ENCODE assay signal across 8 cellular contexts in the genomic region with DNA sequence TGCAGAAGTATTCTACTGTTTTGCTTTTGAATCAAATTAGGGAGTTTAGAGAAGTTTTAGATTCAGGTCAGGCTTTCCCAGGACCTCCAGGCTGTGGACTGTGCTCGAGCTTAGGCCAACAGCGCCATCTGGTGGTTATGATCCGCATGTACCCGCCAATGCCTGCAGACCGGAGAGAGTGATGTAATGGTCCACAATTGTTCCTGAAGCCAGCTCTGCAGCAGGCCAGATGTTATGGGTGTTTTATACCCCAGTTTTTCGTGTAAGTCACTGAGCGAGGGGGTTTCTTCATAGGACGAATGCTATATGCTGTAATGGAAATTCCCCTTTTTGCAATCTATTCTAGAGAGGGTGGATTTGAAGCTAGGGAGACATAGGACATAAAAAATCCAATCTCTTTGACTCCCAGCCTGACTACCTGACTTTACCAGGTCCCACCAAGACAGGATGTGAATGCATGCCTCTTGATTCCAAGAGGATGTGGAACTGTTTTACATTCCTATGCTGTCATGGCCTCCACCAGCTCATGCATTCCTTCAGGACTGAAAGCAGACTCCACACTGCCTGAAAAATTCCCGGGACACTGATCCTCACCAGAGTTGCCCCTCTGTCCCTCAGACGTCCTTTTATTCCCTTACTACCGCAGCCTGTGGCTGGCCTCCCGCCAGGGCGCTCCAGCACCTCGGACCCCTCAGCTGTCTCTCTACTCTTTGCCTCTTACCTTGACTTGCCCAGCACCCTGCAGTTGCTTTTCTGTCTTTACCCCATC. TPM values are rescaled to one million over a fixed set of nuclear protein-coding genes. Genes with fewer than 3 reads are reported as not detected.
A peak's percentile ranks its signal among the peaks of the same experiment; 100 is the strongest.
DNase-seq lines count a peak whose midpoint lies in the region; ATAC-seq and TF ChIP-seq lines count a peak whose summit lies in the region.

No MANE protein-coding gene starts in this region.

- H3K36me3 ChIP-seq in PC-9 (ENCODE audit: low read depth) = no peaks in the 10 kb centered on the region

- H3K4me3 Mint-ChIP-seq in activated T-helper 1 cell treated with anti-CD3 and anti-CD28 coated beads, Interleukin-12 subunit alpha, Interleukin-12 subunit beta, Interleukin-2, Interleukin-4 antibody, amounts not matched to agents 30 ng/mL and 10 ng/mL and 1 ng/mL, durations not matched to agents 14 hours and 24 hours and 36 hours = peak overlapping the region; percentile 56
- H3K4me3 Mint-ChIP-seq in natural killer cell treated with Interleukin-12 subunit alpha and Interleukin-12 subunit beta and Interleukin-15 and Interleukin-18, amount 100 ng/mL, for 72 hours = peak overlapping the region; percentile 73

- intact Hi-C loops in PC-9 (cut with micrococcal nuclease; ENCODE audit: unreplicated experiment) = loop anchor here (1.0 to 10.0 kb wide), 5 partner anchors 490 to 1404 kb away; no protein-coding TSS in a partner anchor
- intact Hi-C loops in activated T-helper 1 cell treated with anti-CD3 and anti-CD28 coated beads, Interleukin-12 subunit alpha, Interleukin-12 subunit beta, Interleukin-2, Interleukin-4 antibody, amounts not matched to agents 30 ng/mL and 10 ng/mL and 1 ng/mL, durations not matched to agents 14 hours and 24 hours and 36 hours (cut with micrococcal nuclease) = loop anchor here (1.0 to 10.0 kb wide), 8 partner anchors 32 to 1404 kb away; partner anchors contain the start of gene NRN1

- peak overlapping the region; percentile 0; the same call in 1 of the 2 replicates for H3K4me3 ChIP-seq in PC-9
- peak overlapping the region; percentile 45 for H3K4me3 ChIP-seq in fibroblast of the aortic adventitia (ENCODE audit: low read depth, low read length)

- no peak overlapping the region for H2AFZ ChIP-seq in PC-9

- TF ChIP-seq CTCF in PC-9 (conservative IDR thresholded peaks at IDR 0.05) (peak; percentile 88), fibroblast of the aortic adventitia (IDR thresholded peaks at IDR 0.05; ENCODE audit: insufficient read depth, low read length) (peak; percentile 88)

- H3K4me1 Mint-ChIP-seq in activated T-helper 1 cell treated with anti-CD3 and anti-CD28 coated beads, Interleukin-12 subunit alpha, Interleukin-12 subunit beta, Interleukin-2, Interleukin-4 antibody, amounts not matched to agents 30 ng/mL and 10 ng/mL and 1 ng/mL, durations not matched to agents 14 hours and 24 hours and 36 hours (ENCODE audit: low read depth) = peaks cover 18% of the 10 kb centered on the region
- peaks cover 0 to 6% of the 10 kb centered on the region in 2 donors for H3K4me1 Mint-ChIP-seq in natural killer cell treated with Interleukin-12 subunit alpha and Interleukin-12 subunit beta and Interleukin-15 and Interleukin-18, amount 100 ng/mL, for 72 hours (ENCODE audit: low read depth in 2 of 2)

- no peaks in the 10 kb centered on the region for H3K9me3 ChIP-seq in PC-9 (ENCODE audit: insufficient read depth, low read depth)

- peak overlapping the region; percentile 56 for H3K4me2 ChIP-seq in PC-9

- POLR2A ChIA-PET in PC-9 (lab: Charles Lee; ENCODE audit: unreplicated experiment) = no interaction called here

- H3K27me3 ChIP-seq in PC-9 (ENCODE audit: insufficient read depth, low read depth) = peaks cover 13% of the 10 kb centered on the region

- BruUV-seq in PC-9 (replicated peaks; lab: Mats Ljungman, UMichigan) = no TSS peak

- CTCF ChIA-PET in PC-9 (lab: Charles Lee) = interaction anchor here (0.5 to 0.7 kb wide), 3 partner anchors 1104 to 1145 kb away, joined by 3 read pairs; no protein-coding TSS in a partner anchor

- H4K20me1 ChIP-seq in PC-9 (ENCODE audit: insufficient read depth) = no peaks in the 10 kb centered on the region

- no peaks in the 10 kb centered on the region for H3K9me3 Mint-ChIP-seq in activated T-helper 1 cell treated with anti-CD3 and anti-CD28 coated beads, Interleukin-12 subunit alpha, Interleukin-12 subunit beta, Interleukin-2, Interleukin-4 antibody, amounts not matched to agents 30 ng/mL and 10 ng/mL and 1 ng/mL, durations not matched to agents 14 hours and 24 hours and 36 hours
- no peaks in the 10 kb centered on the region for H3K9me3 Mint-ChIP-seq in natural killer cell treated with Interleukin-12 subunit alpha and Interleukin-12 subunit beta and Interleukin-15 and Interleukin-18, amount 100 ng/mL, for 72 hours

- peaks cover 64% of the 10 kb centered on the region for H3K27me3 Mint-ChIP-seq in activated T-helper 1 cell treated with anti-CD3 and anti-CD28 coated beads, Interleukin-12 subunit alpha, Interleukin-12 subunit beta, Interleukin-2, Interleukin-4 antibody, amounts not matched to agents 30 ng/mL and 10 ng/mL and 1 ng/mL, durations not matched to agents 14 hours and 24 hours and 36 hours (ENCODE audit: insufficient read depth)
- H3K27me3 Mint-ChIP-seq in natural killer cell treated with Interleukin-12 subunit alpha and Interleukin-12 subunit beta and Interleukin-15 and Interleukin-18, amount 100 ng/mL, for 72 hours = peaks cover 28 to 41% of the 10 kb centered on the region in 2 donors

- H3K79me2 ChIP-seq in PC-9 (ENCODE audit: low read depth) = no peaks in the 10 kb centered on the region

- no peaks in the 10 kb centered on the region for H3F3A ChIP-seq in PC-9 (ENCODE audit: insufficient read depth, low read depth)

- DNase-seq in DMS153 (lab: John Stamatoyannopoulos, UW) (peak; percentile 27), HUDEP-2 (lab: John Stamatoyannopoulos, UW; ENCODE audit: unreplicated experiment in 76 of 76) (peak in 68 of 76 experiments; percentile 10 to 90 (median 70)), PC-9 (peak; percentile 42 to 83), fibroblast of the aortic adventitia (ENCODE audit: low read depth) (peak; percentile 86)
- DNase-seq in activated T-helper 1 cell treated with anti-CD3 and anti-CD28 coated beads, Interleukin-12 subunit alpha, Interleukin-12 subunit beta, Interleukin-2, Interleukin-4 antibody, amounts not matched to agents 30 ng/mL and 10 ng/mL and 1 ng/mL, durations not matched to agents 14 hours and 24 hours and 36 hours (ENCODE audit: low spot score) = peak; percentile 74
- DNase-seq in natural killer cell treated with Interleukin-12 subunit alpha and Interleukin-12 subunit beta and Interleukin-15 and Interleukin-18, amount 100 ng/mL, for 72 hours (ENCODE audit: low spot score) = peak; percentile 81
- peak; percentile 72 for DNase-seq in stimulated activated naive CD4-positive, alpha-beta T cell treated with Interleukin-2 at 50 U/mL for 16 hours (lab: John Stamatoyannopoulos, UW)

- no peak overlapping the region for H3K27ac ChIP-seq in PC-9

- H3K4me1 ChIP-seq in PC-9 (replicated peaks; ENCODE audit: insufficient read depth) = no peaks in the 10 kb centered on the region

- peak; percentile 78 for ATAC-seq in GM21390 (IDR thresholded peaks at IDR 0.05; ENCODE audit: unreplicated experiment)
- ATAC-seq in natural killer cell treated with Interleukin-12 subunit alpha and Interleukin-12 subunit beta and Interleukin-15 and Interleukin-18, amount 100 ng/mL, for 72 hours = peak; percentile 88 to 92

- peak overlapping the region; percentile 40 for H3K27ac Mint-ChIP-seq in activated T-helper 1 cell treated with anti-CD3 and anti-CD28 coated beads, Interleukin-12 subunit alpha, Interleukin-12 subunit beta, Interleukin-2, Interleukin-4 antibody, amounts not matched to agents 30 ng/mL and 10 ng/mL and 1 ng/mL, durations not matched to agents 14 hours and 24 hours and 36 hours
- no peak overlapping the region for H3K27ac Mint-ChIP-seq in natural killer cell treated with Interleukin-12 subunit alpha and Interleukin-12 subunit beta and Interleukin-15 and Interleukin-18, amount 100 ng/mL, for 72 hours

- H3K36me3 Mint-ChIP-seq in activated T-helper 1 cell treated with anti-CD3 and anti-CD28 coated beads, Interleukin-12 subunit alpha, Interleukin-12 subunit beta, Interleukin-2, Interleukin-4 antibody, amounts not matched to agents 30 ng/mL and 10 ng/mL and 1 ng/mL, durations not matched to agents 14 hours and 24 hours and 36 hours (ENCODE audit: low read depth) = no peaks in the 10 kb centered on the region
- H3K36me3 Mint-ChIP-seq in natural killer cell treated with Interleukin-12 subunit alpha and Interleukin-12 subunit beta and Interleukin-15 and Interleukin-18, amount 100 ng/mL, for 72 hours = no peaks in the 10 kb centered on the region

- H3K9me2 ChIP-seq in PC-9 (ENCODE audit: insufficient read depth) = no peaks in the 10 kb centered on the region

RNA-seq across cellular contexts. Expression of gene LY86, which starts 41.2 kb away (rescaled TPM):
- total RNA-seq in PC-9 (2021) = not detected in 2 replicates
- 1.1 and 1.2 TPM in 2 replicates for total RNA-seq in activated T-helper 1 cell treated with anti-CD3 and anti-CD28 coated beads, Interleukin-12 subunit alpha, Interleukin-12 subunit beta, Interleukin-2, Interleukin-4 antibody, amounts not matched to agents 30 ng/mL and 10 ng/mL and 1 ng/mL, durations not matched to agents 14 hours and 24 hours and 36 hours
- total RNA-seq in fibroblast of the aortic adventitia (ENCODE audit: low replicate concordance) = not detected in 2 replicates
- under 1 TPM in 1 of 2 donors, not detected in 1; 0.61 TPM for total RNA-seq in natural killer cell treated with Interleukin-12 subunit alpha and Interleukin-12 subunit beta and Interleukin-15 and Interleukin-18, amount 100 ng/mL, for 72 hours

Comparison
In these comparisons a context has a peak if more than half of its experiments do, and no peak if none do; other contexts are left out.
1. DNase-seq: peak in every context shown above with its lines; median percentile 86 in fibroblast of the aortic adventitia; 81 in natural killer cell treated with Interleukin-12 subunit alpha and Interleukin-12 subunit beta and Interleukin-15 and Interleukin-18, amount 100 ng/mL, for 72 hours; 74 in activated T-helper 1 cell treated with anti-CD3 and anti-CD28 coated beads, Interleukin-12 subunit alpha, Interleukin-12 subunit beta, Interleukin-2, Interleukin-4 antibody, amounts not matched to agents 30 ng/mL and 10 ng/mL and 1 ng/mL, durations not matched to agents 14 hours and 24 hours and 36 hours; 72 in stimulated activated naive CD4-positive, alpha-beta T cell treated with Interleukin-2 at 50 U/mL for 16 hours; 70 in HUDEP-2; 62 in PC-9; 27 in DMS153.